25 cellular contexts compared by ENCODE assay signal in the genomic region with DNA sequence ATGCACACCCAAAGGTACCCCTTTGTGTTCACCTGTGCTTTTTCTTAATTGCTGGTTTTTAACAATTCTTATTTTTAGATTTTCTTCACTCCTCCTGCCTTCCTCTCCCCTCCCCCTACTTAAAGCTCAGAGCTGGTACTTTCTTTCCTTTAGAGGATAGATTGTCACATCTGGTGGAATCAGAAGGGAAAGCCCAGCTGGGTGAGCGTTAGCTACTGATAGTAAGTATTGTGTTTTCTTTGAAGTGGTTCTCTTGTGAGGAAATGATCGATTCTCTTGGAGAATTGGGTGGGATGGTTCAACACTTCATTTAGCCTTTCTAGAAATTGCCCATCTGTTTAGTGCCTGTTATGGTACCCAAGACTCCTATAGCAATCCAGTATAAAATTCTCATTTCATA.
"Had no signal": no experiment of that assay in that cellular context is flagged by ENCODE, and none has a peak within 500 bp of the region (broad histone marks: within the 10 kb centered on the region; RNA-seq: fewer than 3 reads in every experiment).

No MANE protein-coding gene starts in this region.

- H3K27ac Mint-ChIP-seq: activated naive CD8-positive, alpha-beta T cell; activated T-helper 2 cell treated with anti-CD3 and anti-CD28 coated beads, Interferon-gamma antibody, Interleukin-2, Interleukin-4, amounts not matched to agents 10 μg/mL and 5 μg/mL and 100 μg/mL, durations not matched to agents 14 hours and 24 hours and 36 hours; naive thymus-derived CD4-positive, alpha-beta T cell; stimulated activated effector memory CD8-positive, alpha-beta T cell treated with anti-CD3 and anti-CD28 coated beads, Interleukin-12 subunit alpha, Interleukin-12 subunit beta, amount 100 ng/mL, for 72 hours; stimulated activated naive CD8-positive, alpha-beta T cell treated with anti-CD3 and anti-CD28 coated beads, Interleukin-15, amount 100 ng/mL, for 72 hours; T-helper 17 cell had no signal

- H3K27ac ChIP-seq: adrenal gland, ascending aorta, epithelial cell of prostate, right lobe of liver, skin epidermis, tibial artery had no signal

- H3K27me3 ChIP-seq: adrenal gland, ascending aorta, right lobe of liver, tibial artery had no signal

- H3K9me3 Mint-ChIP-seq: activated T-cell treated with anti-CD3 and anti-CD28 coated beads, Interleukin-2, amount 50 U/mL, for 4 hours; activated T-helper 2 cell treated with anti-CD3 and anti-CD28 coated beads, Interferon-gamma antibody, Interleukin-2, Interleukin-4, amounts not matched to agents 10 μg/mL and 5 μg/mL and 100 μg/mL, durations not matched to agents 14 hours and 24 hours and 36 hours; naive thymus-derived CD4-positive, alpha-beta T cell; neural crest cell; stimulated activated effector memory CD8-positive, alpha-beta T cell treated with anti-CD3 and anti-CD28 coated beads, Interleukin-12 subunit alpha, Interleukin-12 subunit beta, amount 100 ng/mL, for 72 hours; stimulated activated naive CD8-positive, alpha-beta T cell treated with anti-CD3 and anti-CD28 coated beads, Interleukin-15, amount 100 ng/mL, for 72 hours had no signal

- H3K4me3 Mint-ChIP-seq: activated naive CD8-positive, alpha-beta T cell; activated T-cell treated with anti-CD3 and anti-CD28 coated beads, Interleukin-2, amount 50 U/mL, for 4 hours; neural crest cell; stimulated activated effector memory CD8-positive, alpha-beta T cell treated with anti-CD3 and anti-CD28 coated beads, Interleukin-12 subunit alpha, Interleukin-12 subunit beta, amount 100 ng/mL, for 72 hours; stimulated activated naive CD8-positive, alpha-beta T cell treated with anti-CD3 and anti-CD28 coated beads, Interleukin-15, amount 100 ng/mL, for 72 hours; T-helper 17 cell had no signal

- H3K36me3 ChIP-seq: adrenal gland, ascending aorta, right lobe of liver, tibial artery had no signal

- H3K36me3 Mint-ChIP-seq: activated naive CD8-positive, alpha-beta T cell; stimulated activated effector memory CD8-positive, alpha-beta T cell treated with anti-CD3 and anti-CD28 coated beads, Interleukin-12 subunit alpha, Interleukin-12 subunit beta, amount 100 ng/mL, for 72 hours had no signal

- H3K4me1 Mint-ChIP-seq: stimulated activated effector memory CD8-positive, alpha-beta T cell treated with anti-CD3 and anti-CD28 coated beads, Interleukin-12 subunit alpha, Interleukin-12 subunit beta, amount 100 ng/mL, for 72 hours had no signal

- FAIRE-seq: kidney, urothelium cell line had no signal

- DNase-seq: activated CD4-positive, CD25-positive, alpha-beta regulatory T cell treated with anti-CD3 and anti-CD28 coated beads, Interleukin-2, amount 50 U/mL, for 72 hours; activated CD8-positive, alpha-beta memory T cell treated with anti-CD3 and anti-CD28 coated beads for 24 hours; activated CD8-positive, alpha-beta memory T cell treated with anti-CD3 and anti-CD28 coated beads, Interleukin-2, amount 50 U/mL, for 48 hours; activated naive CD4-positive, alpha-beta T cell; activated T-cell treated with anti-CD3 and anti-CD28 coated beads, Interleukin-2, amount 50 U/mL, for 4 hours; adrenal gland; central memory CD4-positive, alpha-beta T cell; kidney; naive thymus-derived CD4-positive, alpha-beta T cell; occipital lobe; right lobe of liver; stimulated activated CD4-positive, alpha-beta T cell treated with anti-CD3 and anti-CD28 coated beads, Interleukin-2, amount 100 ng/mL, for 24 hours; stimulated activated naive CD8-positive, alpha-beta T cell treated with anti-CD3 and anti-CD28 coated beads, Interleukin-15, amount 100 ng/mL, for 72 hours; T-helper 17 cell; tibial artery had no signal

- H3K4me3 ChIP-seq: adrenal gland, ascending aorta, lung, right lobe of liver, skin epidermis, tibial artery had no signal

- H3K4me1 ChIP-seq: ascending aorta, right lobe of liver, tibial artery had no signal

- H3K9me3 ChIP-seq: adrenal gland, ascending aorta, right lobe of liver, tibial artery had no signal

- ATAC-seq: activated T-cell treated with anti-CD3 and anti-CD28 coated beads, Interleukin-2, amount 50 U/mL, for 4 hours; left lobe of liver; naive thymus-derived CD4-positive, alpha-beta T cell; right lobe of liver; stimulated activated effector memory CD8-positive, alpha-beta T cell treated with anti-CD3 and anti-CD28 coated beads, Interleukin-12 subunit alpha, Interleukin-12 subunit beta, amount 100 ng/mL, for 72 hours; stimulated activated naive CD8-positive, alpha-beta T cell treated with anti-CD3 and anti-CD28 coated beads, Interleukin-15, amount 100 ng/mL, for 72 hours; T-helper 17 cell had no signal
